In genomic region chr14:60220917-60221316, GRCh38 we compare ENCODE assay signal across 23 cellular contexts.
"Had no signal": no experiment of that assay in that cellular context is flagged by ENCODE, and none has a peak within 500 bp of the region (broad histone marks: within the 10 kb centered on the region; RNA-seq: fewer than 3 reads in every experiment).

No MANE protein-coding gene starts in this region.

- H3K36me3 Mint-ChIP-seq: brain had no signal

- H3K4me3 Mint-ChIP-seq: activated T-helper 1 cell treated with anti-CD3 and anti-CD28 coated beads, Interleukin-12 subunit alpha, Interleukin-12 subunit beta, Interleukin-2, Interleukin-4 antibody, amounts not matched to agents 30 ng/mL and 10 ng/mL and 1 ng/mL, durations not matched to agents 14 hours and 24 hours and 36 hours; brain; naive thymus-derived CD4-positive, alpha-beta T cell; neural crest cell had no signal

- H3K36me3 ChIP-seq: left lung, right lobe of liver, tibial nerve, WERI-Rb-1 had no signal

- H3K9me3 ChIP-seq: left lung, right lobe of liver, tibial nerve had no signal

- H3K9me3 Mint-ChIP-seq: activated T-helper 1 cell treated with anti-CD3 and anti-CD28 coated beads, Interleukin-12 subunit alpha, Interleukin-12 subunit beta, Interleukin-2, Interleukin-4 antibody, amounts not matched to agents 30 ng/mL and 10 ng/mL and 1 ng/mL, durations not matched to agents 14 hours and 24 hours and 36 hours; brain; naive thymus-derived CD4-positive, alpha-beta T cell; neural crest cell had no signal

- H3K4me1 ChIP-seq: left lung, tibial nerve had no signal

- H3K4me1 Mint-ChIP-seq: brain; naive thymus-derived CD4-positive, alpha-beta T cell; neural crest cell had no signal

- H3K27me3 Mint-ChIP-seq: brain; naive thymus-derived CD4-positive, alpha-beta T cell had no signal

- FAIRE-seq: endometrium, small intestine had no signal

- H3K4me3 ChIP-seq: left lung, lung, right lobe of liver, tibial nerve had no signal

- DNase-seq: activated CD4-positive, alpha-beta T cell treated with anti-CD3 and anti-CD28 coated beads for 1 hour; activated CD4-positive, alpha-beta T cell treated with anti-CD3 and anti-CD28 coated beads, Interleukin-2, amount 50 U/mL, for 1 hour; activated CD8-positive, alpha-beta memory T cell treated with anti-CD3 and anti-CD28 coated beads for 24 hours; activated CD8-positive, alpha-beta memory T cell treated with anti-CD3 and anti-CD28 coated beads, Interleukin-2, amount 50 U/mL, for 48 hours; activated gamma-delta T cell; activated naive CD4-positive, alpha-beta T cell treated with anti-CD3 and anti-CD28 coated beads, Interleukin-2, amount 50 U/mL, for 16 hours; aorta; foreskin fibroblast; kidney glomerular epithelial cell; left lung; naive thymus-derived CD4-positive, alpha-beta T cell; occipital lobe; right lobe of liver; small intestine; stimulated activated naive CD4-positive, alpha-beta T cell; substantia nigra; WERI-Rb-1 had no signal

- H3K27ac ChIP-seq: left lung, right lobe of liver, tibial nerve, WERI-Rb-1 had no signal

- H3K27me3 ChIP-seq: left lung, right lobe of liver, tibial nerve had no signal

- ATAC-seq: left lung; naive thymus-derived CD4-positive, alpha-beta T cell; right lobe of liver had no signal

- H3K27ac Mint-ChIP-seq: activated T-helper 1 cell treated with anti-CD3 and anti-CD28 coated beads, Interleukin-12 subunit alpha, Interleukin-12 subunit beta, Interleukin-2, Interleukin-4 antibody, amounts not matched to agents 30 ng/mL and 10 ng/mL and 1 ng/mL, durations not matched to agents 14 hours and 24 hours and 36 hours; brain; naive thymus-derived CD4-positive, alpha-beta T cell had no signal
